1 cellular context compared by ENCODE assay signal in genomic region chr16:67191995-67192681, GRCh38.
A peak's percentile ranks its signal among the peaks of the same experiment; 100 is the strongest.
TF ChIP-seq lines count a peak whose summit lies in the region.

E2F4 (plus strand) TSS chr16:67192155; CDS start chr16:67192228, 73 bp downstream.

TF ChIP-seq in H1, 55 proteins besides CTCF, POLR2A, EP300 and RAD21 (continued from another document):
- TF ChIP-seq SIN3A (conservative IDR thresholded peaks at IDR 0.05 in 1 of 2, IDR thresholded peaks at IDR 0.05 in 1 of 2; ENCODE audit: low read depth in 1 of 2, low read length in 2 of 2) = peak; percentile 60 to 87; a peak in 2 of 4 replicates
- no peak for TF ChIP-seq SIRT6 (IDR thresholded peaks at IDR 0.05; ENCODE audit: low read length)
- no peak for TF ChIP-seq SP4 (IDR thresholded peaks at IDR 0.05; ENCODE audit: low read length)
- peak; percentile 98 for TF ChIP-seq EGR1 (IDR thresholded peaks at IDR 0.05; ENCODE audit: borderline replicate concordance, low read depth, low read length)
- peak; percentile 94 for TF ChIP-seq PHF8 (conservative IDR thresholded peaks at IDR 0.05; ENCODE audit: low read depth, low read length)
- TF ChIP-seq YY1 (IDR thresholded peaks at IDR 0.05; ENCODE audit: low read depth, low read length) = peak; percentile 72
- 0 out of 2 replicates have a peak, but pooled peaks have one; percentile 36 for TF ChIP-seq TEAD4 (IDR thresholded peaks at IDR 0.05; ENCODE audit: low read depth, low read length)
- no peak for TF ChIP-seq POU5F1 (IDR thresholded peaks at IDR 0.05; ENCODE audit: low read depth, low read length)
- no peak for TF ChIP-seq CHD7 (IDR thresholded peaks at IDR 0.05; ENCODE audit: insufficient replicate concordance, low read length)
- TF ChIP-seq JUN (IDR thresholded peaks at IDR 0.05; ENCODE audit: low read depth, low read length) = no peak
- peak; percentile 54; the same call in 1 of the 2 replicates for TF ChIP-seq TAF1 (IDR thresholded peaks at IDR 0.05; ENCODE audit: low read depth, low read length)
- TF ChIP-seq GTF2F1 (IDR thresholded peaks at IDR 0.05; ENCODE audit: borderline replicate concordance, low read depth, low read length) = no peak
- TF ChIP-seq MAX (IDR thresholded peaks at IDR 0.05) = peak; percentile 77
- TF ChIP-seq SP1 (IDR thresholded peaks at IDR 0.05; ENCODE audit: low read depth, low read length) = peak; percentile 67; the same call in 1 of the 2 replicates
- no peak for TF ChIP-seq MAFK (IDR thresholded peaks at IDR 0.05; ENCODE audit: low read depth, low read length)
- no peak for TF ChIP-seq CBX5 (IDR thresholded peaks at IDR 0.05; ENCODE audit: low read depth, low read length)
- no peak for TF ChIP-seq HDAC6 (IDR thresholded peaks at IDR 0.05; ENCODE audit: low read depth, low read length)
- peak; percentile 35 for TF ChIP-seq ASH2L (IDR thresholded peaks at IDR 0.05; ENCODE audit: low read length)
- TF ChIP-seq EZH2 (IDR thresholded peaks at IDR 0.05; ENCODE audit: low read depth, low read length, severe bottlenecking) = peak; percentile 40
- TF ChIP-seq RBBP5 (IDR thresholded peaks at IDR 0.05; ENCODE audit: borderline replicate concordance, low read depth, low read length) = peak; percentile 9; the same call in 1 of the 2 replicates
- no peak for TF ChIP-seq TAF7 (optimal IDR thresholded peaks at IDR 0.05; ENCODE audit: borderline replicate concordance, low read depth, low read length)
- TF ChIP-seq KDM4A (IDR thresholded peaks at IDR 0.05; ENCODE audit: low read depth, low read length, severe bottlenecking) = peak; percentile 73
- no peak for TF ChIP-seq SUZ12 (IDR thresholded peaks at IDR 0.05; ENCODE audit: low read length)
- peak; percentile 93 for TF ChIP-seq GABPA (IDR thresholded peaks at IDR 0.05; ENCODE audit: borderline replicate concordance, insufficient read depth, low read length)
